Comparison of ENCODE assay signal across 1 cellular context in the genomic region with DNA sequence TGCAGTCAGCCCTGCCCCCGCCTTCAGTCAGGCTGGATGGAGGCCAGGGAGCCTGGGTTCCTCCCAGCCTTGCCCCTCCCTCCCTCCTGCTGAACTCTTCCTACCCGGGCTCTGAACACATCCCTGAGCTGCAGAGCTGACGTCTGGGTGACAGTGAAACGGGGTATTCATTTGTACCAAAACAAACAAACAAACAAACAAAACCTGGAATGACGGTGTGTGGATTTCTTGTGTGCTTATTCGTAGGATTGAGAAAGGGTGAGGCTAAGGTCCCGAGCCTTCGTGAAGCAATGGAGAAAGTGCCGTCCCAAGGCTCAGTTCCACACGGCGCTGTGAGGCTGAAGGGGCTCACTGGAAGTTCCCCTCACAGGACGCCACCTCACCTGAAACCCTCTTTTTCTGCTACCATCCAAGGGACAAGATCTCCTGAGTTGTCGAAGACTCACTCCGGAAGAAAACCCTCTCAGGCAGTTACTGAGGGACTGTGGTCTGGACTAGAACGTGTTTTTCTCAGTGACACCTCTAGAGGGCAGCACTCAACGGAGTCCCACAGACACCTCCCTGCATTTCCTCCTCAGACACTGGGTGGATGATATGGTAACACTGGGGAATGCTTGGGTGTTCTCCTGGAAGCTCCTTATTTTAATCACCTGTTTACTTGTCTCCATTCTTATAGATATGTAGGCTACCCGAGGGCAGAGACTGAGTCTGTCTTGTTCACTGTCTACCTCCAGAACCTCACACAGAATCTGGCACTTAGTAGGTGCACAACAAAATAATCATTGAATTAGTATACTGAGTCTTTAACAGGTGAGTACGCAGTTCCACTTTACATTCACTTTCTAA.
TF ChIP-seq lines count a peak whose summit lies in the region.

No MANE protein-coding gene starts in this region.

TF ChIP-seq in SK-N-SH treated with all-trans-retinoic acid at 6 μM for 48 hours, 23 proteins besides CTCF, POLR2A, EP300 and RAD21 (continued from another document):
- TF ChIP-seq, protein P1, sequence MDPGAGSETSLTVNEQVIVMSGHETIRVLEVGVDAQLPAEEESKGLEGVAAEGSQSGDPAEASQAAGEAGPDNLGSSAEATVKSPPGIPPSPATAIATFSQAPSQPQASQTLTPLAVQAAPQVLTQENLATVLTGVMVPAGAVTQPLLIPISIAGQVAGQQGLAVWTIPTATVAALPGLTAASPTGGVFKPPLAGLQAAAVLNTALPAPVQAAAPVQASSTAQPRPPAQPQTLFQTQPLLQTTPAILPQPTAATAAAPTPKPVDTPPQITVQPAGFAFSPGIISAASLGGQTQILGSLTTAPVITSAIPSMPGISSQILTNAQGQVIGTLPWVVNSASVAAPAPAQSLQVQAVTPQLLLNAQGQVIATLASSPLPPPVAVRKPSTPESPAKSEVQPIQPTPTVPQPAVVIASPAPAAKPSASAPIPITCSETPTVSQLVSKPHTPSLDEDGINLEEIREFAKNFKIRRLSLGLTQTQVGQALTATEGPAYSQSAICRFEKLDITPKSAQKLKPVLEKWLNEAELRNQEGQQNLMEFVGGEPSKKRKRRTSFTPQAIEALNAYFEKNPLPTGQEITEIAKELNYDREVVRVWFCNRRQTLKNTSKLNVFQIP (CRISPR knock-in tag; IDR thresholded peaks at IDR 0.05; ENCODE audit: borderline replicate concordance, low read depth): no peak
- no peak for TF ChIP-seq PATZ1 (CRISPR knock-in tag; IDR thresholded peaks at IDR 0.05; ENCODE audit: borderline replicate concordance)
- no peak for TF ChIP-seq TOX (CRISPR knock-in tag; IDR thresholded peaks at IDR 0.05; ENCODE audit: borderline replicate concordance)
- no peak for TF ChIP-seq ZFP3 (CRISPR knock-in tag; IDR thresholded peaks at IDR 0.05)
- TF ChIP-seq PPARA (CRISPR knock-in tag; IDR thresholded peaks at IDR 0.05; ENCODE audit: borderline replicate concordance): no peak
